ENCODE assay signal across 8 cellular contexts in the genomic region with DNA sequence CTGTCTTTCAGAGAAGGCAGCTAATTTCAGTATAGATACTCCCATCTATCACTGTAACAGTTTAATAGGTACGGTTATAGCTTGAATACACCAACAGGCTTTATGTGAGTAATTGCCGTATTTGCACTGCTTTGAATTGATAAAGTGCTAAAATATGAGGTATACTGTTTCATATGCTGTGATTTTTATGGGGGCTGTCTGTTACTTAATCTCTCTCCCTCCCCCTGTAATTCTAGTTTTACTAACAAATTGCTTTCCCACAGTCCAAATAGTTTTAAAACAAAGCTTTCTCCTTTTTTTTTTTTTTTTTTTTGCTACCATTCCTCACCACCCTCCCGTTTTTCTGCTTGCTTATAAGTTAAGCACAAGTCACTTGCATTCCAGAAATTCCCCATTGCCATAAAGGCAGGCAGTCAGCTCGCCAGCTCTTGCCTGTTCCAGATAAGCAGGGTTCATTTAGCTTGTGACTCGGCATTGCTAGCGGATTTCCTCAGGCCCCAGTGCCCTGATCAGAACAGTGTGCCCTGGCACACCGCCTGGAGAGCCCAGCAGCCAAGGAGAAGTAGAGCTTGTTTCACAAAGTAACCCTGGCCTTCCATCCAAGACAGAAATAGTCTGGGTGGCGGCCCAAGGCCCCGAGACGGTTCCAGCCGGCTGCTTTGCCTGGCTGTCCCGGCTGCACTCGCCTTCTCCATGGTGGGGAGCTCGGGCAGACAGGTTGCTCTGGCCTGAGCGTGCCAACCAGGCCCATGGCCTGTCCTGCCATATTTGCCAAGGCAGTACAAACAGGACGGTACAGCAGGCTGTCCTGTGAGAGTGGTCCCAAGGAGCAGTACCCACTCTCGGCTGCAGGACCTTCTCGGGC. TPM values are rescaled to one million over a fixed set of nuclear protein-coding genes. Genes with fewer than 3 reads are reported as not detected.
DNase-seq lines count a peak whose midpoint lies in the region; ATAC-seq and TF ChIP-seq lines count a peak whose summit lies in the region.

No MANE protein-coding gene starts in this region.

- peaks cover 27 to 30% of the 10 kb centered on the region in 2 donors for H3K4me1 ChIP-seq in duodenal mucosa (ENCODE audit: control insufficient read depth in 1 of 2, insufficient read depth in 2 of 2, low read length in 2 of 2)
- H3K4me1 ChIP-seq in liver (ENCODE audit: control insufficient read depth in 4 of 4, insufficient read depth in 4 of 4, low read length in 3 of 4), result peaks cover 11 to 41% (median 34%) of the 10 kb centered on the region in 4 donors
- peaks cover 59% of the 10 kb centered on the region for H3K4me1 ChIP-seq in testis

- H3K27me3 ChIP-seq in duodenal mucosa (ENCODE audit: control insufficient read depth in 1 of 2, insufficient read depth in 2 of 2, low read length in 2 of 2) (no peaks in the 10 kb centered on the region), liver (ENCODE audit: control insufficient read depth in 4 of 4, insufficient read depth in 4 of 4, low read length in 3 of 4) (no peaks in the 10 kb centered on the region), testis (no peaks in the 10 kb centered on the region)

- H3K4me3 ChIP-seq in duodenal mucosa (ENCODE audit: low read depth in 1 of 2, low read length in 2 of 2) (no peak overlapping the region), liver (ENCODE audit: low read depth in 1 of 3, low read length in 3 of 3) (no peak overlapping the region), testis (no peak overlapping the region)

- in situ Hi-C loops in ACHN (cut with HindIII; ENCODE audit: low pct_ligation_motif_present, low pct_unique_long_range_greater_than_20kb, low sequenced_read_pairs), result no loop called here

- peak overlapping the region; percentile 3 for H3K27ac ChIP-seq in duodenal mucosa (ENCODE audit: low read depth, low read length)
- H3K27ac ChIP-seq in liver (ENCODE audit: low read depth in 1 of 2, low read length in 2 of 2), result peak overlapping the region; percentile 50 to 79
- H3K27ac ChIP-seq in testis, result peak overlapping the region; percentile 75 to 87

- intact Hi-C loops in testis (cut with DNase I; ENCODE audit: low total_unique reads), result no loop called here

- H3K36me3 ChIP-seq in duodenal mucosa (ENCODE audit: control insufficient read depth in 1 of 2, insufficient read depth in 2 of 2, low read length in 2 of 2) (peaks cover 0 to 3% of the 10 kb centered on the region in 2 donors), liver (ENCODE audit: control insufficient read depth in 4 of 4, insufficient read depth in 3 of 4, low read depth in 1 of 4, low read length in 3 of 4) (no peaks in the 10 kb centered on the region), testis (ENCODE audit: low read depth, missing control alignments) (no peaks in the 10 kb centered on the region)

- peak; percentile 51 to 64 for TF ChIP-seq RAD21 in liver (IDR thresholded peaks at IDR 0.05)

- no peaks in the 10 kb centered on the region for H3K9me3 ChIP-seq in duodenal mucosa (ENCODE audit: control insufficient read depth in 1 of 2, low read length in 2 of 2)
- H3K9me3 ChIP-seq in liver (ENCODE audit: control insufficient read depth in 4 of 4, low read length in 3 of 4), result no peaks in the 10 kb centered on the region
- no peaks in the 10 kb centered on the region for H3K9me3 ChIP-seq in testis

- WGBS in liver, result 32% methylated on average over 18 of the region's 18 CpGs
- WGBS in testis, 2 donors, result 31 to 40% methylated on average over 7 to 18 of the region's 18 CpGs

- H3K9ac ChIP-seq in duodenal mucosa (ENCODE audit: low read depth in 1 of 2, low read length in 2 of 2) (no peak overlapping the region), liver (ENCODE audit: low read depth in 1 of 2, low read length in 2 of 2) (peak overlapping the region in 1 of 2 donors; percentile 24)

- no peak for ATAC-seq in GM18505 (IDR thresholded peaks at IDR 0.05; ENCODE audit: unreplicated experiment)

- DNase-seq in ACHN (peak; percentile 94), NCI-H226 (peak; percentile 96), testis (peak; percentile 96), NCI-H748 treated with DMSO at 0.1 percent for 48 hours (lab: John Stamatoyannopoulos, UW) (no peak), DMS114 treated with DMSO at 0.1 percent for 48 hours (lab: John Stamatoyannopoulos, UW; ENCODE audit: unreplicated experiment) (no peak)

- TF ChIP-seq CTCF in liver (IDR thresholded peaks at IDR 0.05; ENCODE audit: low read depth, low read length, missing input control) (no peak), testis (IDR thresholded peaks at IDR 0.05) (no peak)

- TF ChIP-seq POLR2A in testis (IDR thresholded peaks at IDR 0.05), result no peak
- no peak for TF ChIP-seq POLR2A in GM18505 (IDR thresholded peaks at IDR 0.05; ENCODE audit: borderline replicate concordance, extremely low read depth, insufficient read depth, insufficient read length)

TF ChIP-seq in liver, 16 proteins besides CTCF, POLR2A, EP300 and RAD21:
- TF ChIP-seq FOXA1 (IDR thresholded peaks at IDR 0.05) (no peak), YY1 (IDR thresholded peaks at IDR 0.05) (peak; percentile 66), HNF4G (IDR thresholded peaks at IDR 0.05) (peak; percentile 16), RXRA (IDR thresholded peaks at IDR 0.05) (peak; percentile 64 to 81), SP1 (IDR thresholded peaks at IDR 0.05) (peak; percentile 70), EGR1 (IDR thresholded peaks at IDR 0.05; ENCODE audit: low read depth in 2 of 2) (no peak), GABPA (IDR thresholded peaks at IDR 0.05 in 1 of 2, conservative IDR thresholded peaks at IDR 0.05 in 1 of 2) (peak in 1 of 2 donors; percentile 34), NR2F2 (IDR thresholded peaks at IDR 0.05) (peak; percentile 84), TAF1 (conservative IDR thresholded peaks at IDR 0.05) (no peak), HNF4A (conservative IDR thresholded peaks at IDR 0.05) (peak; percentile 57 to 79), JUND (IDR thresholded peaks at IDR 0.05) (peak in 1 of 2 donors; percentile 57), FOXA2 (IDR thresholded peaks at IDR 0.05) (no peak)
- TF ChIP-seq, protein P1, sequence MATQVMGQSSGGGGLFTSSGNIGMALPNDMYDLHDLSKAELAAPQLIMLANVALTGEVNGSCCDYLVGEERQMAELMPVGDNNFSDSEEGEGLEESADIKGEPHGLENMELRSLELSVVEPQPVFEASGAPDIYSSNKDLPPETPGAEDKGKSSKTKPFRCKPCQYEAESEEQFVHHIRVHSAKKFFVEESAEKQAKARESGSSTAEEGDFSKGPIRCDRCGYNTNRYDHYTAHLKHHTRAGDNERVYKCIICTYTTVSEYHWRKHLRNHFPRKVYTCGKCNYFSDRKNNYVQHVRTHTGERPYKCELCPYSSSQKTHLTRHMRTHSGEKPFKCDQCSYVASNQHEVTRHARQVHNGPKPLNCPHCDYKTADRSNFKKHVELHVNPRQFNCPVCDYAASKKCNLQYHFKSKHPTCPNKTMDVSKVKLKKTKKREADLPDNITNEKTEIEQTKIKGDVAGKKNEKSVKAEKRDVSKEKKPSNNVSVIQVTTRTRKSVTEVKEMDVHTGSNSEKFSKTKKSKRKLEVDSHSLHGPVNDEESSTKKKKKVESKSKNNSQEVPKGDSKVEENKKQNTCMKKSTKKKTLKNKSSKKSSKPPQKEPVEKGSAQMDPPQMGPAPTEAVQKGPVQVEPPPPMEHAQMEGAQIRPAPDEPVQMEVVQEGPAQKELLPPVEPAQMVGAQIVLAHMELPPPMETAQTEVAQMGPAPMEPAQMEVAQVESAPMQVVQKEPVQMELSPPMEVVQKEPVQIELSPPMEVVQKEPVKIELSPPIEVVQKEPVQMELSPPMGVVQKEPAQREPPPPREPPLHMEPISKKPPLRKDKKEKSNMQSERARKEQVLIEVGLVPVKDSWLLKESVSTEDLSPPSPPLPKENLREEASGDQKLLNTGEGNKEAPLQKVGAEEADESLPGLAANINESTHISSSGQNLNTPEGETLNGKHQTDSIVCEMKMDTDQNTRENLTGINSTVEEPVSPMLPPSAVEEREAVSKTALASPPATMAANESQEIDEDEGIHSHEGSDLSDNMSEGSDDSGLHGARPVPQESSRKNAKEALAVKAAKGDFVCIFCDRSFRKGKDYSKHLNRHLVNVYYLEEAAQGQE (IDR thresholded peaks at IDR 0.05), result peak; percentile 52
- TF ChIP-seq, protein P2, sequence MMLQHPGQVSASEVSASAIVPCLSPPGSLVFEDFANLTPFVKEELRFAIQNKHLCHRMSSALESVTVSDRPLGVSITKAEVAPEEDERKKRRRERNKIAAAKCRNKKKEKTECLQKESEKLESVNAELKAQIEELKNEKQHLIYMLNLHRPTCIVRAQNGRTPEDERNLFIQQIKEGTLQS (IDR thresholded peaks at IDR 0.05), result no peak
- TF ChIP-seq, protein P3, sequence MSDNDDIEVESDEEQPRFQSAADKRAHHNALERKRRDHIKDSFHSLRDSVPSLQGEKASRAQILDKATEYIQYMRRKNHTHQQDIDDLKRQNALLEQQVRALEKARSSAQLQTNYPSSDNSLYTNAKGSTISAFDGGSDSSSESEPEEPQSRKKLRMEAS (IDR thresholded peaks at IDR 0.05), result peak; percentile 76
- TF ChIP-seq, protein P4, sequence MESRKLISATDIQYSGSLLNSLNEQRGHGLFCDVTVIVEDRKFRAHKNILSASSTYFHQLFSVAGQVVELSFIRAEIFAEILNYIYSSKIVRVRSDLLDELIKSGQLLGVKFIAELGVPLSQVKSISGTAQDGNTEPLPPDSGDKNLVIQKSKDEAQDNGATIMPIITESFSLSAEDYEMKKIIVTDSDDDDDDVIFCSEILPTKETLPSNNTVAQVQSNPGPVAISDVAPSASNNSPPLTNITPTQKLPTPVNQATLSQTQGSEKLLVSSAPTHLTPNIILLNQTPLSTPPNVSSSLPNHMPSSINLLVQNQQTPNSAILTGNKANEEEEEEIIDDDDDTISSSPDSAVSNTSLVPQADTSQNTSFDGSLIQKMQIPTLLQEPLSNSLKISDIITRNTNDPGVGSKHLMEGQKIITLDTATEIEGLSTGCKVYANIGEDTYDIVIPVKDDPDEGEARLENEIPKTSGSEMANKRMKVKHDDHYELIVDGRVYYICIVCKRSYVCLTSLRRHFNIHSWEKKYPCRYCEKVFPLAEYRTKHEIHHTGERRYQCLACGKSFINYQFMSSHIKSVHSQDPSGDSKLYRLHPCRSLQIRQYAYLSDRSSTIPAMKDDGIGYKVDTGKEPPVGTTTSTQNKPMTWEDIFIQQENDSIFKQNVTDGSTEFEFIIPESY (IDR thresholded peaks at IDR 0.05), result peak; percentile 12

RNA-seq across cellular contexts. Expression of a gene that starts 43.5 kb away (rescaled TPM):
- total RNA-seq in liver (not detected), testis (1 to 10 TPM; 1.1 to 2.5 TPM)
- polyA plus RNA-seq in liver (under 1 TPM in 1 of 2 donors, not detected in 1; 0.22 TPM), testis (ENCODE audit: insufficient read depth, low read depth, low replicate concordance) (1.1 TPM)

Comparison
In these comparisons a context has a peak if more than half of its experiments do, and no peak if none do; other contexts are left out.
1. DNase-seq: peak in ACHN (single experiment), NCI-H226 (single experiment) and testis (single experiment); none in NCI-H748 treated with DMSO at 0.1 percent for 48 hours (single experiment) and DMS114 treated with DMSO at 0.1 percent for 48 hours (single experiment).
2. H3K27ac ChIP-seq: peak in every context shown above with its lines; median percentile 81 in testis; 64 in liver; 3 in duodenal mucosa.